Comparison of ENCODE assay signal across 11 cellular contexts in genomic region chr15:72365844-72366243, GRCh38. TPM values are rescaled to one million over a fixed set of nuclear protein-coding genes. Genes with fewer than 3 reads are reported as not detected.
DNase-seq lines count a peak whose midpoint lies in the region; ATAC-seq and TF ChIP-seq lines count a peak whose summit lies in the region.
"Had no signal": no experiment of that assay in that cellular context is flagged by ENCODE, and none has a peak within 500 bp of the region (broad histone marks: within the 10 kb centered on the region; RNA-seq: fewer than 3 reads in every experiment).

No MANE protein-coding gene starts in this region.

- TF ChIP-seq POLR2A in spleen (IDR thresholded peaks at IDR 0.05) (no peak), tibial nerve (IDR thresholded peaks at IDR 0.05) (no peak)

- H3K27ac ChIP-seq in spleen, result peak overlapping the region in 3 of 8 donors; percentile 9 to 32 (median 31)
- no peak overlapping the region for H3K27ac ChIP-seq in tibial nerve

- H3K4me3 Mint-ChIP-seq in activated naive CD4-positive, alpha-beta T cell treated with anti-CD3 and anti-CD28 coated beads, Interleukin-2, amount 10 ng/mL, durations not matched to agents 7 days and 5 days, result no peak overlapping the region
- H3K4me3 Mint-ChIP-seq in stimulated activated naive B cell treated with anti-CD40 and anti-IgM and Interleukin-4, amounts not matched to agents 10 μg/mL and 1 μg/mL and 100 μg/mL, for 72 hours, result peak overlapping the region in 1 of 2 donors; percentile 1

- TF ChIP-seq CTCF in spleen (IDR thresholded peaks at IDR 0.05 in 8 of 11, conservative IDR thresholded peaks at IDR 0.05 in 3 of 11) (no peak), tibial nerve (IDR thresholded peaks at IDR 0.05) (no peak)

- TF ChIP-seq EP300 in tibial nerve (IDR thresholded peaks at IDR 0.05), result no peak

- no peak overlapping the region for H3K4me3 ChIP-seq in spleen
- no peak overlapping the region for H3K4me3 ChIP-seq in tibial nerve

- peak overlapping the region; percentile 42 for H3K27ac Mint-ChIP-seq in activated naive CD4-positive, alpha-beta T cell treated with anti-CD3 and anti-CD28 coated beads, Interleukin-2, amount 10 ng/mL, durations not matched to agents 7 days and 5 days
- peak overlapping the region; percentile 14 for H3K27ac Mint-ChIP-seq in stimulated activated naive B cell treated with anti-CD40 and anti-IgM and Interleukin-4, amounts not matched to agents 10 μg/mL and 1 μg/mL and 100 μg/mL, for 72 hours

- H3K9me3 ChIP-seq in spleen, result no peaks in the 10 kb centered on the region
- H3K9me3 ChIP-seq in tibial nerve, result no peaks in the 10 kb centered on the region

- WGBS in spleen, 5 donors, result 44 to 66% (median 58%) methylated on average over 1 of the region's 1 CpG
- WGBS in tibial nerve, 2 donors, result 81 to 85% methylated on average over 1 of the region's 1 CpG

- H3K36me3 ChIP-seq in spleen (peaks cover 0 to 65% (median 7%) of the 10 kb centered on the region in 6 donors), tibial nerve (peaks cover 0 to 22% (median 5%) of the 10 kb centered on the region in 3 donors)

- DNase-seq in activated naive CD4-positive, alpha-beta T cell treated with anti-CD3 and anti-CD28 coated beads, Interleukin-2, amount 10 ng/mL, durations not matched to agents 7 days and 5 days, result peak; percentile 60
- no peak for DNase-seq in activated naive CD4-positive, alpha-beta T cell (lab: John Stamatoyannopoulos, UW)
- peak; percentile 89 for DNase-seq in SKM-1 treated with dmso at 0.1 percent for 144 hours (lab: John Stamatoyannopoulos, UW; ENCODE audit: unreplicated experiment)
- peak; percentile 37 for DNase-seq in stimulated activated naive B cell treated with anti-CD40 and anti-IgM and Interleukin-4, amounts not matched to agents 10 μg/mL and 1 μg/mL and 100 μg/mL, for 72 hours
- DNase-seq in spleen, result no peak
- DNase-seq in NCI-H1930 (lab: John Stamatoyannopoulos, UW), result no peak
- DNase-seq in tibial nerve (ENCODE audit: low spot score in 2 of 2), result no peak
- DNase-seq: NCI-H187 had no signal

- H3K27me3 ChIP-seq in spleen (replicated peaks in 1 of 7) (no peaks in the 10 kb centered on the region), tibial nerve (no peaks in the 10 kb centered on the region)

- CTCF ChIA-PET in activated naive CD4-positive, alpha-beta T cell treated with anti-CD3 and anti-CD28 coated beads, Interleukin-2, amount 10 ng/mL, durations not matched to agents 7 days and 5 days (lab: Charles Lee), result interaction anchor here (1.6 kb wide), 1 partner anchor 8 kb away, joined by 3 read pairs; no protein-coding TSS in a partner anchor

- H3K4me1 Mint-ChIP-seq in activated naive CD4-positive, alpha-beta T cell treated with anti-CD3 and anti-CD28 coated beads, Interleukin-2, amount 10 ng/mL, durations not matched to agents 7 days and 5 days, result peaks cover 26% of the 10 kb centered on the region
- peaks cover 38 to 53% of the 10 kb centered on the region in 2 donors for H3K4me1 Mint-ChIP-seq in stimulated activated naive B cell treated with anti-CD40 and anti-IgM and Interleukin-4, amounts not matched to agents 10 μg/mL and 1 μg/mL and 100 μg/mL, for 72 hours

- intact Hi-C loops in spleen (cut with DNase I; ENCODE audit: low total_unique reads), result no loop called here

- no peaks in the 10 kb centered on the region for H3K27me3 Mint-ChIP-seq in activated naive CD4-positive, alpha-beta T cell treated with anti-CD3 and anti-CD28 coated beads, Interleukin-2, amount 10 ng/mL, durations not matched to agents 7 days and 5 days
- H3K27me3 Mint-ChIP-seq in stimulated activated naive B cell treated with anti-CD40 and anti-IgM and Interleukin-4, amounts not matched to agents 10 μg/mL and 1 μg/mL and 100 μg/mL, for 72 hours, result no peaks in the 10 kb centered on the region

- no peaks in the 10 kb centered on the region for H3K9me3 Mint-ChIP-seq in activated naive CD4-positive, alpha-beta T cell treated with anti-CD3 and anti-CD28 coated beads, Interleukin-2, amount 10 ng/mL, durations not matched to agents 7 days and 5 days
- peaks cover 0 to 7% of the 10 kb centered on the region in 2 donors for H3K9me3 Mint-ChIP-seq in stimulated activated naive B cell treated with anti-CD40 and anti-IgM and Interleukin-4, amounts not matched to agents 10 μg/mL and 1 μg/mL and 100 μg/mL, for 72 hours

- H3K36me3 Mint-ChIP-seq in activated naive CD4-positive, alpha-beta T cell treated with anti-CD3 and anti-CD28 coated beads, Interleukin-2, amount 10 ng/mL, durations not matched to agents 7 days and 5 days, result peaks cover 30% of the 10 kb centered on the region
- peaks cover 22 to 25% of the 10 kb centered on the region in 2 donors for H3K36me3 Mint-ChIP-seq in stimulated activated naive B cell treated with anti-CD40 and anti-IgM and Interleukin-4, amounts not matched to agents 10 μg/mL and 1 μg/mL and 100 μg/mL, for 72 hours

- peak; percentile 94 for ATAC-seq in HG02981 (IDR thresholded peaks at IDR 0.05; ENCODE audit: unreplicated experiment)
- peak; percentile 96 to 97 for ATAC-seq in stimulated activated naive B cell treated with anti-CD40 and anti-IgM and Interleukin-4, amounts not matched to agents 10 μg/mL and 1 μg/mL and 100 μg/mL, for 72 hours (replicated peaks)

- H3K4me1 ChIP-seq in spleen, result peaks cover 8 to 82% (median 55%) of the 10 kb centered on the region in 6 donors
- peaks cover 0 to 32% (median 9%) of the 10 kb centered on the region in 4 donors for H3K4me1 ChIP-seq in tibial nerve

RNA-seq across cellular contexts. Expression of gene HEXA, which starts 10.0 kb away (rescaled TPM):
- total RNA-seq in spleen (100 to 1,000 TPM; 109 to 172 (median 129) TPM), tibial nerve (100 to 1,000 TPM in 2 of 4 donors, 10 to 100 TPM in 2; 64.5 to 112 (median 84.9) TPM)
- polyA plus RNA-seq in spleen, result 100 to 1,000 TPM in 2 of 3 donors, 10 to 100 TPM in 1; 99.1 to 104 (median 103) TPM

RNA-seq across cellular contexts. Expression of gene TMEM202, which starts 32.3 kb away (rescaled TPM):
- total RNA-seq in spleen, result not detected
- polyA plus RNA-seq in spleen, result not detected
- not detected for total RNA-seq in tibial nerve
- total RNA-seq: astrocyte had no signal
- polyA plus RNA-seq: BJ had no signal

RNA-seq across cellular contexts. Expression of gene CELF6, which starts 45.9 kb away (rescaled TPM):
- total RNA-seq in spleen (1 to 10 TPM; 1.7 to 7.5 (median 2.8) TPM), tibial nerve (10 to 100 TPM in 1 of 4 donors, 1 to 10 TPM in 3; 6.0 to 10.4 (median 7.4) TPM)
- polyA plus RNA-seq in spleen, result 1 to 10 TPM; 4.4 to 9.2 (median 8.1) TPM
- total RNA-seq: astrocyte had no signal

Comparison
In these comparisons a context has a peak if more than half of its experiments do, and no peak if none do; other contexts are left out.
1. DNase-seq: peak in activated naive CD4-positive, alpha-beta T cell treated with anti-CD3 and anti-CD28 coated beads, Interleukin-2, amount 10 ng/mL, durations not matched to agents 7 days and 5 days (single experiment), SKM-1 treated with dmso at 0.1 percent for 144 hours (single experiment) and stimulated activated naive B cell treated with anti-CD40 and anti-IgM and Interleukin-4, amounts not matched to agents 10 μg/mL and 1 μg/mL and 100 μg/mL, for 72 hours (single experiment); none in activated naive CD4-positive, alpha-beta T cell (0 of 4), spleen (single experiment), NCI-H1930 (0 of 2) and tibial nerve (0 of 2).